ENCODE assay signal across 8 cellular contexts in genomic region chr2:33598472-33599174, GRCh38. TPM values are rescaled to one million over a fixed set of nuclear protein-coding genes. Genes with fewer than 3 reads are reported as not detected.
DNase-seq lines count a peak whose midpoint lies in the region; ATAC-seq and TF ChIP-seq lines count a peak whose summit lies in the region.

No MANE protein-coding gene starts in this region.

- no peak overlapping the region for H3K27ac ChIP-seq in SK-N-MC

- no peak for TF ChIP-seq CTCF in astrocyte of the cerebellum (IDR thresholded peaks at IDR 0.05; ENCODE audit: low read depth, low read length, missing control alignments)

- ATAC-seq in GM19438 (IDR thresholded peaks at IDR 0.05; ENCODE audit: low read depth, unreplicated experiment), result peak; percentile 50
- ATAC-seq in HG03460 (IDR thresholded peaks at IDR 0.05; ENCODE audit: unreplicated experiment), result peak; percentile 56

- no peaks in the 10 kb centered on the region for H3K9me3 ChIP-seq in SK-N-MC (ENCODE audit: low read depth, low read length)
- H3K9me3 ChIP-seq in iPS-18c (ENCODE audit: control insufficient read depth, insufficient read depth, low read length), result no peaks in the 10 kb centered on the region

- peak overlapping the region; percentile 81 for H3K9ac ChIP-seq in SK-N-MC (ENCODE audit: insufficient read length)

- peaks cover 13% of the 10 kb centered on the region for H3K36me3 ChIP-seq in SK-N-MC (ENCODE audit: insufficient read depth, low read length)

- peak overlapping the region; percentile 89 for H3K4me3 ChIP-seq in SK-N-MC
- H3K4me3 ChIP-seq in astrocyte of the cerebellum (ENCODE audit: low read depth, low read length), result peak overlapping the region; percentile 96
- peak overlapping the region; percentile 75 for H3K4me3 ChIP-seq in iPS-18c (ENCODE audit: insufficient read depth, low read depth, low read length)

- in situ Hi-C loops in Caki2 (cut with HindIII; ENCODE audit: low pct_unique_long_range_greater_than_20kb, low sequenced_read_pairs) (no loop called here), astrocyte of the cerebellum (cut with HindIII; ENCODE audit: low sequenced_read_pairs) (loop anchor here (25.0 kb wide), 1 partner anchor 561 kb away; no protein-coding TSS in a partner anchor)

- DNase-seq in Caki2 (ENCODE audit: low read depth) (peak; percentile 28), SK-N-MC (ENCODE audit: low read depth, low spot score) (no peak), astrocyte of the cerebellum (ENCODE audit: low read depth) (no peak), KG1 (lab: John Stamatoyannopoulos, UW) (no peak)
- DNase-seq in stimulated activated CD4-positive, alpha-beta T cell treated with anti-CD3 and anti-CD28 coated beads, Interleukin-12 subunit alpha, Interleukin-12 subunit beta, amount 100 ng/mL, for 24 hours (ENCODE audit: low read depth in 2 of 2), result peak; percentile 19 to 28

RNA-seq across cellular contexts. Expression of gene FAM98A, which starts 0.5 kb away (rescaled TPM):
- total RNA-seq in Caki2 (2014; rRNA removed; shearing (Covaris generic); ENCODE audit: low replicate concordance), result 4.0 and 6.5 TPM in 2 replicates

Comparison
In these comparisons a context has a peak if more than half of its experiments do, and no peak if none do; other contexts are left out.
1. DNase-seq: peak in Caki2 (single experiment) and stimulated activated CD4-positive, alpha-beta T cell treated with anti-CD3 and anti-CD28 coated beads, Interleukin-12 subunit alpha, Interleukin-12 subunit beta, amount 100 ng/mL, for 24 hours (2 of 2); none in SK-N-MC (single experiment), astrocyte of the cerebellum (single experiment) and KG1 (single experiment).
2. Peak in every context shown above with its lines, with median percentiles within 50 percentile points of each other: H3K4me3 ChIP-seq.